Comparison of ENCODE assay signal across 12 cellular contexts in genomic region chr2:26640331-26640745, GRCh38. TPM values are rescaled to one million over a fixed set of nuclear protein-coding genes. Genes with fewer than 3 reads are reported as not detected.
A peak's percentile ranks its signal among the peaks of the same experiment; 100 is the strongest.
DNase-seq lines count a peak whose midpoint lies in the region; ATAC-seq, FAIRE-seq and TF ChIP-seq lines count a peak whose summit lies in the region.
"Had no signal": no experiment of that assay in that cellular context is flagged by ENCODE, and none has a peak within 500 bp of the region (broad histone marks: within the 10 kb centered on the region; RNA-seq: fewer than 3 reads in every experiment).

No MANE protein-coding gene starts in this region.

- H3K27me3 Mint-ChIP-seq in astrocyte (ENCODE audit: low read depth, unreplicated experiment): peaks cover 27% of the 10 kb centered on the region
- H3K27me3 Mint-ChIP-seq in activated CD4-positive, alpha-beta memory T cell treated with anti-CD3 and anti-CD28 coated beads, Interleukin-2, amount 10 ng/mL, durations not matched to agents 7 days and 5 days: peaks cover 24% of the 10 kb centered on the region

- peaks cover 30% of the 10 kb centered on the region for H3K27me3 ChIP-seq in astrocyte (ENCODE audit: insufficient read depth, low read length)
- H3K27me3 ChIP-seq: ovary had no signal

- peaks cover 6% of the 10 kb centered on the region for H3K4me1 Mint-ChIP-seq in astrocyte (ENCODE audit: low read depth, unreplicated experiment)
- no peaks in the 10 kb centered on the region for H3K4me1 Mint-ChIP-seq in activated CD4-positive, alpha-beta memory T cell treated with anti-CD3 and anti-CD28 coated beads, Interleukin-2, amount 10 ng/mL, durations not matched to agents 7 days and 5 days

- no peak overlapping the region for H3K27ac Mint-ChIP-seq in astrocyte (ENCODE audit: unreplicated experiment)
- no peak overlapping the region for H3K27ac Mint-ChIP-seq in activated CD4-positive, alpha-beta memory T cell treated with anti-CD3 and anti-CD28 coated beads, Interleukin-2, amount 10 ng/mL, durations not matched to agents 7 days and 5 days

- no peak overlapping the region for H3K4me3 ChIP-seq in astrocyte (ENCODE audit: insufficient read depth, low read depth, low read length)
- H3K4me3 ChIP-seq: esophagus squamous epithelium, ovary, SJCRH30 had no signal

- peaks cover 8% of the 10 kb centered on the region for H3K4me1 ChIP-seq in astrocyte (ENCODE audit: insufficient read depth, low read length)
- H3K4me1 ChIP-seq: SJCRH30 had no signal

- H3K36me3 Mint-ChIP-seq in astrocyte (ENCODE audit: low read depth, unreplicated experiment): no peaks in the 10 kb centered on the region
- H3K36me3 Mint-ChIP-seq in activated CD4-positive, alpha-beta memory T cell treated with anti-CD3 and anti-CD28 coated beads, Interleukin-2, amount 10 ng/mL, durations not matched to agents 7 days and 5 days (ENCODE audit: low read depth): no peaks in the 10 kb centered on the region

- CTCF ChIA-PET in activated CD4-positive, alpha-beta memory T cell treated with anti-CD3 and anti-CD28 coated beads, Interleukin-2, amount 10 ng/mL, durations not matched to agents 7 days and 5 days (lab: Charles Lee): no interaction called here

- H3K9me3 Mint-ChIP-seq in astrocyte (ENCODE audit: unreplicated experiment): no peaks in the 10 kb centered on the region
- no peaks in the 10 kb centered on the region for H3K9me3 Mint-ChIP-seq in activated CD4-positive, alpha-beta memory T cell treated with anti-CD3 and anti-CD28 coated beads, Interleukin-2, amount 10 ng/mL, durations not matched to agents 7 days and 5 days

- no peaks in the 10 kb centered on the region for H3K79me2 ChIP-seq in astrocyte (ENCODE audit: insufficient read depth, low read length)

- no peaks in the 10 kb centered on the region for H3K9me3 ChIP-seq in astrocyte (ENCODE audit: insufficient read depth, low read depth, low read length)
- H3K9me3 ChIP-seq: esophagus squamous epithelium, ovary, SJCRH30 had no signal

- no peak overlapping the region for H3K27ac ChIP-seq in astrocyte (ENCODE audit: low read depth, low read length)
- H3K27ac ChIP-seq: esophagus squamous epithelium, ovary, SJCRH30 had no signal

- peak; percentile 67 for DNase-seq in ACHN
- DNase-seq in HCEC 1CT: peak; percentile 72
- peak; percentile 56 for DNase-seq in astrocyte (ENCODE audit: low read depth)
- DNase-seq in kidney glomerular epithelial cell (lab: John Stamatoyannopoulos, UW): peak; percentile 53
- no peak for DNase-seq in activated CD4-positive, alpha-beta memory T cell treated with anti-CD3 and anti-CD28 coated beads, Interleukin-2, amount 10 ng/mL, durations not matched to agents 7 days and 5 days
- DNase-seq in activated CD4-positive, alpha-beta T cell treated with anti-CD3 and anti-CD28 coated beads for 48 hours: no peak
- DNase-seq: activated T-cell treated with anti-CD3 and anti-CD28 coated beads, Interleukin-2, amount 50 U/mL, for 1 hour; esophagus squamous epithelium; SJCRH30 had no signal

- TF ChIP-seq CTCF in astrocyte (IDR thresholded peaks at IDR 0.05; ENCODE audit: insufficient read depth, low read depth, low read length): no peak

- no peak for FAIRE-seq in astrocyte (lab: Jason Lieb, UNC)

- H3K4me2 ChIP-seq in astrocyte (ENCODE audit: low read length): peak overlapping the region; percentile 54

- H3K9ac ChIP-seq in astrocyte (ENCODE audit: low read length): no peak overlapping the region

- in situ Hi-C loops in ACHN (cut with HindIII; ENCODE audit: low pct_ligation_motif_present, low pct_unique_long_range_greater_than_20kb, low sequenced_read_pairs): no loop called here

- H4K20me1 ChIP-seq in astrocyte (ENCODE audit: insufficient read depth, low read length): no peaks in the 10 kb centered on the region

- ATAC-seq in GM18858 (IDR thresholded peaks at IDR 0.05; ENCODE audit: unreplicated experiment): no peak
- ATAC-seq in HG03045 (IDR thresholded peaks at IDR 0.05; ENCODE audit: unreplicated experiment): no peak

- H3K4me3 Mint-ChIP-seq in astrocyte (ENCODE audit: unreplicated experiment): no peak overlapping the region
- no peak overlapping the region for H3K4me3 Mint-ChIP-seq in activated CD4-positive, alpha-beta memory T cell treated with anti-CD3 and anti-CD28 coated beads, Interleukin-2, amount 10 ng/mL, durations not matched to agents 7 days and 5 days

- POLR2A ChIA-PET in activated CD4-positive, alpha-beta memory T cell treated with anti-CD3 and anti-CD28 coated beads, Interleukin-2, amount 10 ng/mL, durations not matched to agents 7 days and 5 days (lab: Charles Lee): no interaction called here

- H3K36me3 ChIP-seq in astrocyte (ENCODE audit: insufficient read depth, low read length): no peaks in the 10 kb centered on the region
- H3K36me3 ChIP-seq: esophagus squamous epithelium, ovary, SJCRH30 had no signal

- no peak overlapping the region for H2AFZ ChIP-seq in astrocyte (ENCODE audit: low read depth, low read length)

RNA-seq across cellular contexts. Expression of gene CIB4, which starts 0.8 kb away (rescaled TPM):
- not detected in 2 replicates for total RNA-seq in astrocyte
- total RNA-seq in activated CD4-positive, alpha-beta memory T cell treated with anti-CD3 and anti-CD28 coated beads, Interleukin-2, amount 10 ng/mL, durations not matched to agents 7 days and 5 days: not detected
- total RNA-seq: ovary, SJCRH30 had no signal

RNA-seq across cellular contexts. Expression of gene KCNK3, which starts 52.2 kb away (rescaled TPM):
- total RNA-seq in astrocyte: 1.9 and 2.3 TPM in 2 replicates
- total RNA-seq in activated CD4-positive, alpha-beta memory T cell treated with anti-CD3 and anti-CD28 coated beads, Interleukin-2, amount 10 ng/mL, durations not matched to agents 7 days and 5 days: not detected

Comparison
In these comparisons a context has a peak if more than half of its experiments do, and no peak if none do; other contexts are left out.
1. DNase-seq: peak in ACHN (single experiment), HCEC 1CT (single experiment), astrocyte (single experiment) and kidney glomerular epithelial cell (single experiment); none in activated CD4-positive, alpha-beta memory T cell treated with anti-CD3 and anti-CD28 coated beads, Interleukin-2, amount 10 ng/mL, durations not matched to agents 7 days and 5 days (single experiment) and activated CD4-positive, alpha-beta T cell treated with anti-CD3 and anti-CD28 coated beads for 48 hours (single experiment).